In genomic region chr11:76444065-76444383, GRCh38 we compare ENCODE assay signal across 8 cellular contexts. TPM values are rescaled to one million over a fixed set of nuclear protein-coding genes. Genes with fewer than 3 reads are reported as not detected.
A peak's percentile ranks its signal among the peaks of the same experiment; 100 is the strongest.
DNase-seq lines count a peak whose midpoint lies in the region; ATAC-seq and TF ChIP-seq lines count a peak whose summit lies in the region.

No MANE protein-coding gene starts in this region.

- DNase-seq in left ventricle myocardium inferior (no peak), left ventricle myocardium superior (no peak), brain microvascular endothelial cell (no peak), vagina (ENCODE audit: extremely low spot score in 2 of 2) (no peak), HCEC 1CT (no peak), OCI-M1 (lab: John Stamatoyannopoulos, UW) (no peak)

- peaks cover 46% of the 10 kb centered on the region for H3K4me1 ChIP-seq in left ventricle myocardium inferior
- peaks cover 3% of the 10 kb centered on the region for H3K4me1 ChIP-seq in mesodermal cell (ENCODE audit: control insufficient read depth, insufficient read depth, low read length, poor library complexity, severe bottlenecking)
- peaks cover 25% of the 10 kb centered on the region for H3K4me1 ChIP-seq in vagina

- TF ChIP-seq CTCF in left ventricle myocardium inferior (IDR thresholded peaks at IDR 0.05; ENCODE audit: borderline replicate concordance) (no peak), brain microvascular endothelial cell (IDR thresholded peaks at IDR 0.05; ENCODE audit: low read depth, low read length, missing control alignments) (no peak), vagina (IDR thresholded peaks at IDR 0.05) (no peak)

- in situ Hi-C loops in brain microvascular endothelial cell (cut with HindIII; ENCODE audit: low pct_ligation_motif_present, low sequenced_read_pairs): no loop called here

- 0 to 2% methylated on average over 6 to 8 of the region's 10 CpGs for WGBS in mesodermal cell (ENCODE audit: insufficient coverage in 2 of 2), 2 experiments

- peak overlapping the region; percentile 88 for H3K4me3 ChIP-seq in left ventricle myocardium inferior
- peak overlapping the region; percentile 97 for H3K4me3 ChIP-seq in brain microvascular endothelial cell (ENCODE audit: low read depth, low read length)
- H3K4me3 ChIP-seq in mesodermal cell (ENCODE audit: extremely low read depth, insufficient read depth, low read length, poor library complexity, severe bottlenecking): peak overlapping the region; percentile 98
- H3K4me3 ChIP-seq in vagina: peak overlapping the region; percentile 80 to 97

- ATAC-seq in left ventricle myocardium superior (no peak), HG03520 (IDR thresholded peaks at IDR 0.05; ENCODE audit: unreplicated experiment) (no peak)

- H3K27ac ChIP-seq in left ventricle myocardium inferior (replicated peaks) (peak overlapping the region; percentile 95), brain microvascular endothelial cell (peak overlapping the region; percentile 96), mesodermal cell (ENCODE audit: low read depth, low read length, severe bottlenecking) (peak overlapping the region; percentile 98), vagina (peak overlapping the region; percentile 96)

- peaks cover 15% of the 10 kb centered on the region for H3K36me3 ChIP-seq in left ventricle myocardium inferior
- H3K36me3 ChIP-seq in brain microvascular endothelial cell (replicated peaks): no peaks in the 10 kb centered on the region
- H3K36me3 ChIP-seq in mesodermal cell (ENCODE audit: control insufficient read depth, insufficient read depth, low read length): peaks cover 18% of the 10 kb centered on the region
- H3K36me3 ChIP-seq in vagina: no peaks in the 10 kb centered on the region

- no peaks in the 10 kb centered on the region for H3K27me3 ChIP-seq in left ventricle myocardium inferior (ENCODE audit: low read depth)
- no peaks in the 10 kb centered on the region for H3K27me3 ChIP-seq in brain microvascular endothelial cell (replicated peaks)
- H3K27me3 ChIP-seq in vagina: no peaks in the 10 kb centered on the region

- TF ChIP-seq POLR2A in vagina (IDR thresholded peaks at IDR 0.05): no peak

- H3K9me3 ChIP-seq in left ventricle myocardium inferior (replicated peaks) (no peaks in the 10 kb centered on the region), mesodermal cell (ENCODE audit: control insufficient read depth, low read length) (no peaks in the 10 kb centered on the region), vagina (no peaks in the 10 kb centered on the region)

- intact Hi-C loops in left ventricle myocardium inferior (cut with micrococcal nuclease) (no loop called here), left ventricle myocardium superior (cut with micrococcal nuclease) (no loop called here), vagina (cut with DNase I) (no loop called here)

RNA-seq across cellular contexts. Expression of gene EMSY, which starts 0.8 kb away (rescaled TPM):
- total RNA-seq in left ventricle myocardium inferior (18.7 TPM), left ventricle myocardium superior (20.2 TPM), vagina (31.2 TPM)
- 34.1 TPM for polyA plus RNA-seq in mesodermal cell (2013, experiment 1 of 2)
- polyA plus RNA-seq in mesodermal cell (2013, experiment 2 of 2): 30.5 TPM
